In genomic region chr7:155209478-155209864, GRCh38 we compare ENCODE assay signal across 1 cellular context.
TF ChIP-seq lines count a peak whose summit lies in the region.

No MANE protein-coding gene starts in this region.

TF ChIP-seq in HCT116, 20 proteins besides CTCF, POLR2A, EP300 and RAD21 (continued from another document):
- TF ChIP-seq, protein P1, sequence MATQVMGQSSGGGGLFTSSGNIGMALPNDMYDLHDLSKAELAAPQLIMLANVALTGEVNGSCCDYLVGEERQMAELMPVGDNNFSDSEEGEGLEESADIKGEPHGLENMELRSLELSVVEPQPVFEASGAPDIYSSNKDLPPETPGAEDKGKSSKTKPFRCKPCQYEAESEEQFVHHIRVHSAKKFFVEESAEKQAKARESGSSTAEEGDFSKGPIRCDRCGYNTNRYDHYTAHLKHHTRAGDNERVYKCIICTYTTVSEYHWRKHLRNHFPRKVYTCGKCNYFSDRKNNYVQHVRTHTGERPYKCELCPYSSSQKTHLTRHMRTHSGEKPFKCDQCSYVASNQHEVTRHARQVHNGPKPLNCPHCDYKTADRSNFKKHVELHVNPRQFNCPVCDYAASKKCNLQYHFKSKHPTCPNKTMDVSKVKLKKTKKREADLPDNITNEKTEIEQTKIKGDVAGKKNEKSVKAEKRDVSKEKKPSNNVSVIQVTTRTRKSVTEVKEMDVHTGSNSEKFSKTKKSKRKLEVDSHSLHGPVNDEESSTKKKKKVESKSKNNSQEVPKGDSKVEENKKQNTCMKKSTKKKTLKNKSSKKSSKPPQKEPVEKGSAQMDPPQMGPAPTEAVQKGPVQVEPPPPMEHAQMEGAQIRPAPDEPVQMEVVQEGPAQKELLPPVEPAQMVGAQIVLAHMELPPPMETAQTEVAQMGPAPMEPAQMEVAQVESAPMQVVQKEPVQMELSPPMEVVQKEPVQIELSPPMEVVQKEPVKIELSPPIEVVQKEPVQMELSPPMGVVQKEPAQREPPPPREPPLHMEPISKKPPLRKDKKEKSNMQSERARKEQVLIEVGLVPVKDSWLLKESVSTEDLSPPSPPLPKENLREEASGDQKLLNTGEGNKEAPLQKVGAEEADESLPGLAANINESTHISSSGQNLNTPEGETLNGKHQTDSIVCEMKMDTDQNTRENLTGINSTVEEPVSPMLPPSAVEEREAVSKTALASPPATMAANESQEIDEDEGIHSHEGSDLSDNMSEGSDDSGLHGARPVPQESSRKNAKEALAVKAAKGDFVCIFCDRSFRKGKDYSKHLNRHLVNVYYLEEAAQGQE (IDR thresholded peaks at IDR 0.05; ENCODE audit: low read depth), result no peak
TF ChIP-seq in HCT116: peak in this region for 0.
